20 cellular contexts compared by ENCODE assay signal in genomic region chr4:89531932-89532640, GRCh38.
"Had no signal": no experiment of that assay in that cellular context is flagged by ENCODE, and none has a peak within 500 bp of the region (broad histone marks: within the 10 kb centered on the region; RNA-seq: fewer than 3 reads in every experiment).

No MANE protein-coding gene starts in this region.

- H3K4me3 ChIP-seq: left ventricle myocardium inferior, lung, ovary, right atrium auricular region, right lobe of liver, smooth muscle cell, tibial nerve, uterus had no signal

- H3K4me2 ChIP-seq: smooth muscle cell had no signal

- H3K27me3 ChIP-seq: ovary, right atrium auricular region, right lobe of liver, tibial nerve, uterus had no signal

- H3K27ac ChIP-seq: left ventricle myocardium inferior, ovary, right atrium auricular region, right lobe of liver, tibial nerve, uterus had no signal

- H3K9me3 ChIP-seq: ovary, right atrium auricular region, right lobe of liver, tibial nerve, uterus had no signal

- H3K4me1 ChIP-seq: left ventricle myocardium inferior, right atrium auricular region, right lobe of liver, tibial nerve, uterus had no signal

- H3K36me3 ChIP-seq: left ventricle myocardium inferior, ovary, right atrium auricular region, right lobe of liver, tibial nerve, uterus had no signal

- DNase-seq: islet precursor cell; left ventricle myocardium inferior; mesendoderm; naive B cell; natural killer cell; nephron progenitor cell; ovary; right lobe of liver; stimulated activated CD4-positive, alpha-beta T cell treated with anti-CD3 and anti-CD28 coated beads, Interleukin-1b, Interleukin-23, amount 100 ng/mL, for 48 hours; stimulated activated CD4-positive, alpha-beta T cell treated with anti-CD3 and anti-CD28 coated beads, Interleukin-2, amount 100 ng/mL, for 48 hours; stimulated activated CD4-positive, alpha-beta T cell treated with anti-CD3 and anti-CD28 coated beads, Interleukin-4, amount 100 ng/mL, for 4 hours; stimulated activated CD8-positive, alpha-beta memory T cell treated with anti-CD3 and anti-CD28 coated beads, Interleukin-4, amount 100 ng/mL, for 48 hours; stimulated activated naive CD4-positive, alpha-beta T cell treated with Interleukin-2 at 50 U/mL for 16 hours; stimulated activated naive CD8-positive, alpha-beta T cell treated with anti-CD3 and anti-CD28 coated beads, Interleukin-15, amount 100 ng/mL, for 72 hours; substantia nigra; uterus had no signal
